8 cellular contexts compared by ENCODE assay signal in the genomic region with DNA sequence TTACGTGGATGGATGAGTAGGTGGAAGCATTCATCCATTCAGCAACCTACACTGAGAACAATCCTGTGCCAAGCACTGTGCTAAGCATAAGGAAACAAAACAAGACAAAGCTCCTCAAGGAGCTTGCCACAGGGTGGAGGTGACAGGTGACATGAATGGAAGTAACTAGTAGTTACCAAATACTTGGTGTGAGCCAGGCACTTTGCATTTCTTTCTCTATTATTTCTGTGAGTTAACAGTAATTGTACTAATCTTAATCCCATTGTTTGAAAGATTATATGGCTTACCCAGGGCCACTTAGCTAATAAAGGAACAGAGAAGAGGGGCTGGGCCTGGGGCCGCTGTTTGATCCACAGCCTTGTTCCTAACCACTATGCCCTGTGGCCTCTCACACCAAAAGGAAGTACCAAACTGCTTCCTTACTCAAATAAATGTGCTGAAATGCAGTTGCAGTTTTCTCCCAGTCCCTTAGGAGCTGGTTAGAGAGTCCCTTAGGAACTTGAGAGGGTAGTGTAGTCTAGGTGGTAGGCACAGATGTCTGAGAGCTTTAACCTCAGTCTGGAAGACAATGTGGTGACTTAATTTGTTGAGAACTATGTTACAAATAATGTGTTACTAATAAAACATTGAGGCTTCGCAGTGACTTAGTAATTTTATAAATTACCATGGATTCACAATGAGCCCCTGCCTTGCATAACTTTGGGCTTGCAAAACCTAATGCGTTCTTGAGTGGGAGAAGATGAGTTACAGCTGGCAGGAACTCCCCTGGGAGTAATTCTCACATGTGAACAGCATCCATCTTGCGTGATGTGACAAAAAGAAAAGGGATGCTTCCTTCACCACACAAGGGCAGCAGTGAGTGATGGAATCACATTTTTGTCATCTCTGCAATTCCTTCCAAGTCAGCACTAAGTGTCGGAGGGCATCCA.
DNase-seq lines count a peak whose midpoint lies in the region; ATAC-seq and TF ChIP-seq lines count a peak whose summit lies in the region.

No MANE protein-coding gene starts in this region.

- POLR2A ChIA-PET in BJ (lab: Charles Lee), result interaction anchor here (0.7 kb wide), 1 partner anchor 146 kb away, joined by 3 read pairs; no protein-coding TSS in a partner anchor

- no peaks in the 10 kb centered on the region for H3K9me3 Mint-ChIP-seq in osteocyte (ENCODE audit: unreplicated experiment)

- H3K4me3 ChIP-seq in BJ (ENCODE audit: low read depth, low read length) (no peak overlapping the region), fibroblast of lung (replicated peaks in 1 of 4; ENCODE audit: control extremely low read depth in 1 of 4, insufficient read depth in 1 of 4, low read depth in 3 of 4, low read length in 4 of 4) (no peak overlapping the region)

- no peaks in the 10 kb centered on the region for H3K9me3 ChIP-seq in fibroblast of lung (ENCODE audit: control insufficient read depth, insufficient read depth, low read depth, low read length)

- no peak overlapping the region for H3K4me3 Mint-ChIP-seq in osteocyte (ENCODE audit: unreplicated experiment)

- no peaks in the 10 kb centered on the region for H4K20me1 ChIP-seq in fibroblast of lung (ENCODE audit: control insufficient read depth, extremely low read depth, insufficient read depth, low read length)

- H3K27me3 ChIP-seq in BJ (ENCODE audit: control insufficient read depth, insufficient read depth, low read length) (no peaks in the 10 kb centered on the region), fibroblast of lung (ENCODE audit: control insufficient read depth, insufficient read depth, low read length) (no peaks in the 10 kb centered on the region)

- peaks cover 8% of the 10 kb centered on the region for H3K36me3 ChIP-seq in BJ (ENCODE audit: control insufficient read depth, insufficient read depth, low read length)
- peaks cover 4% of the 10 kb centered on the region for H3K36me3 ChIP-seq in fibroblast of lung (ENCODE audit: control insufficient read depth, insufficient read depth, low read length)

- H3K36me3 Mint-ChIP-seq in osteocyte (ENCODE audit: unreplicated experiment), result peaks cover 50% of the 10 kb centered on the region

- no peaks in the 10 kb centered on the region for H3K79me2 ChIP-seq in fibroblast of lung (ENCODE audit: control insufficient read depth, insufficient read depth, low read length)

- H3K27me3 Mint-ChIP-seq in osteocyte (ENCODE audit: unreplicated experiment), result no peaks in the 10 kb centered on the region

- peaks cover 14% of the 10 kb centered on the region for H3K4me1 ChIP-seq in fibroblast of lung (ENCODE audit: control insufficient read depth, extremely low read depth, insufficient read depth, low read length)

- CTCF ChIA-PET in BJ (lab: Yijun Ruan, JAX), result interaction anchor here (0.8 to 2.5 kb wide), 9 partner anchors 9 to 292 kb away, joined by 3 to 11 read pairs (median 4); no protein-coding TSS in a partner anchor

- peaks cover 42% of the 10 kb centered on the region for H3K4me1 Mint-ChIP-seq in osteocyte (ENCODE audit: unreplicated experiment)

- peak; percentile 93 for DNase-seq in BJ (ENCODE audit: low read depth)
- peak; percentile 59 for DNase-seq in NCI-H2171 treated with DMSO at 0.1 percent for 48 hours (lab: John Stamatoyannopoulos, UW)
- peak; percentile 87 to 99 for DNase-seq in fibroblast of lung (ENCODE audit: low read depth in 2 of 2)
- no peak for DNase-seq in osteocyte (ENCODE audit: extremely low spot score, unreplicated experiment)
- no peak for DNase-seq in activated CD8-positive, alpha-beta memory T cell treated with anti-CD3 and anti-CD28 coated beads, Interleukin-2, amount 50 U/mL, for 48 hours
- no peak for DNase-seq in occipital lobe (lab: John Stamatoyannopoulos, UW)

- TF ChIP-seq CTCF in BJ (IDR thresholded peaks at IDR 0.05; ENCODE audit: insufficient read depth, low read depth, low read length), result no peak
- peak; percentile 1 to 10 for TF ChIP-seq CTCF in fibroblast of lung (conservative IDR thresholded peaks at IDR 0.05 in 1 of 2, IDR thresholded peaks at IDR 0.05 in 1 of 2; ENCODE audit: low read depth in 1 of 2, low read length in 2 of 2)
- no peak for TF ChIP-seq CTCF in osteocyte (IDR thresholded peaks at IDR 0.05)

- peak overlapping the region; percentile 69 for H3K27ac Mint-ChIP-seq in osteocyte (ENCODE audit: unreplicated experiment)

- peak overlapping the region; percentile 54 for H3K27ac ChIP-seq in fibroblast of lung (ENCODE audit: insufficient read depth, low read length)

- ATAC-seq in HG02981 (IDR thresholded peaks at IDR 0.05; ENCODE audit: unreplicated experiment) (no peak), HG03045 (IDR thresholded peaks at IDR 0.05; ENCODE audit: unreplicated experiment) (no peak)

- no peak overlapping the region for H2AFZ ChIP-seq in fibroblast of lung (ENCODE audit: low read length)

- no peak overlapping the region for H3K9ac ChIP-seq in fibroblast of lung (ENCODE audit: insufficient read depth, low read length)

- peak overlapping the region; percentile 40 for H3K4me2 ChIP-seq in fibroblast of lung (ENCODE audit: extremely low read depth, insufficient read depth, low read length)

Comparison
In these comparisons a context has a peak if more than half of its experiments do, and no peak if none do; other contexts are left out.
1. DNase-seq: peak in BJ (single experiment), NCI-H2171 treated with DMSO at 0.1 percent for 48 hours (single experiment) and fibroblast of lung (2 of 2); none in osteocyte (single experiment), activated CD8-positive, alpha-beta memory T cell treated with anti-CD3 and anti-CD28 coated beads, Interleukin-2, amount 50 U/mL, for 48 hours (single experiment) and occipital lobe (single experiment).
2. CTCF ChIP-seq: peak in fibroblast of lung (2 of 2); none in BJ (single experiment) and osteocyte (single experiment).